ENCODE assay signal across 17 cellular contexts in the genomic region with DNA sequence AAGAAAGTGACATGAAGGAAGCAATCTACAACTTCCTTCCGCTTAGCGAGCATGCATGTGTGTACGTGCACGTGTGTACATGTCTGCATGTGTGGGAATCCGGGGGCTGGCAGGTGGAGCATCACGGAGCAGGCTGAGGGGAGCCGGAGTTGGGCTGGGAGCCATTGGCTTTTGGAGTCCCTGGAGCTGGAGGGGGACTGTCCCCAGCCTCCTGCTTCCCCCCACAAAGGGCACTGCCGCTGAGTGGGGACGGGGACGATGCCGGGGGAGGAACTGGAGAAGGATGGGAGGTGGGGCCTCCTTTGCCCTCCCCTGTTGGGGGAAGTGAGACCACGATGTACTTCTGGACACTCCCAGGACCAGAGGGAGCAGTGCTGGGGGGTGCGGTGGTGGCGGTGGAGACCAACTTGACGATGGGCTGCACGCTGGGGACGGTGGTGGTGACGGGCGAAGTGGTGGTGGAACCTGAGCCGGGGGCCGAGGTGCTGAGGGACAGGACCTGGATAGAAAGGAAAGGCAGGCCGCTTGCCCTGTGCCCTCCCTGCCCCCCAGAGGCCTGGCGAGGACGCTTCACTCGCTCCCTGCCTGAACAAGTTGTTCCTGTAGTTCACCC.
"Had no signal": no experiment of that assay in that cellular context is flagged by ENCODE, and none has a peak within 500 bp of the region (broad histone marks: within the 10 kb centered on the region; RNA-seq: fewer than 3 reads in every experiment).

No MANE protein-coding gene starts in this region.

- H3K27ac Mint-ChIP-seq: activated CD4-positive, alpha-beta memory T cell treated with anti-CD3 and anti-CD28 coated beads, Interleukin-2, amount 10 ng/mL, durations not matched to agents 7 days and 5 days; natural killer cell treated with Interleukin-12 subunit alpha and Interleukin-12 subunit beta and Interleukin-15 and Interleukin-18, amount 100 ng/mL, for 72 hours had no signal

- DNase-seq: activated CD4-positive, alpha-beta memory T cell treated with anti-CD3 and anti-CD28 coated beads, Interleukin-2, amount 10 ng/mL, durations not matched to agents 7 days and 5 days; activated CD4-positive, alpha-beta T cell treated with anti-CD3 and anti-CD28 coated beads for 4 hours; activated gamma-delta T cell treated with Interleukin-2 at 50 U/mL for 16 hours; activated T-cell treated with anti-CD3 and anti-CD28 coated beads, Interleukin-2, amount 50 U/mL, for 48 hours; aorta; dorsolateral prefrontal cortex; occipital lobe; stimulated activated CD4-positive, alpha-beta T cell treated with anti-CD3 and anti-CD28 coated beads, Interleukin-15, amount 100 ng/mL, for 24 hours; stimulated activated CD4-positive, alpha-beta T cell treated with anti-CD3 and anti-CD28 coated beads, Interleukin-4, amount 100 ng/mL, for 1 hour; stimulated activated naive CD4-positive, alpha-beta T cell treated with Interleukin-2 at 50 U/mL for 16 hours had no signal

- H3K27ac ChIP-seq: dorsolateral prefrontal cortex, esophagus muscularis mucosa, hepatocyte, skin epidermis, tibial nerve, vagina had no signal

- H3K9me3 Mint-ChIP-seq: activated CD4-positive, alpha-beta memory T cell treated with anti-CD3 and anti-CD28 coated beads, Interleukin-2, amount 10 ng/mL, durations not matched to agents 7 days and 5 days; natural killer cell treated with Interleukin-12 subunit alpha and Interleukin-12 subunit beta and Interleukin-15 and Interleukin-18, amount 100 ng/mL, for 72 hours; T-helper 1 cell treated with Interleukin-12 subunit alpha and Interleukin-12 subunit beta and Interleukin-4 antibody, amounts not matched to agents 30 μg/mL and 1 μg/mL, for 36 hours had no signal

- H3K4me2 ChIP-seq: hepatocyte had no signal

- H3K27me3 ChIP-seq: dorsolateral prefrontal cortex, esophagus muscularis mucosa, hepatocyte, tibial nerve, vagina had no signal

- H3K4me3 Mint-ChIP-seq: activated CD4-positive, alpha-beta memory T cell treated with anti-CD3 and anti-CD28 coated beads, Interleukin-2, amount 10 ng/mL, durations not matched to agents 7 days and 5 days; natural killer cell treated with Interleukin-12 subunit alpha and Interleukin-12 subunit beta and Interleukin-15 and Interleukin-18, amount 100 ng/mL, for 72 hours; T-helper 1 cell treated with Interleukin-12 subunit alpha and Interleukin-12 subunit beta and Interleukin-4 antibody, amounts not matched to agents 30 μg/mL and 1 μg/mL, for 36 hours had no signal

- H3K36me3 Mint-ChIP-seq: natural killer cell treated with Interleukin-12 subunit alpha and Interleukin-12 subunit beta and Interleukin-15 and Interleukin-18, amount 100 ng/mL, for 72 hours had no signal

- ATAC-seq: natural killer cell treated with Interleukin-12 subunit alpha and Interleukin-12 subunit beta and Interleukin-15 and Interleukin-18, amount 100 ng/mL, for 72 hours had no signal

- H3K27me3 Mint-ChIP-seq: activated CD4-positive, alpha-beta memory T cell treated with anti-CD3 and anti-CD28 coated beads, Interleukin-2, amount 10 ng/mL, durations not matched to agents 7 days and 5 days; natural killer cell treated with Interleukin-12 subunit alpha and Interleukin-12 subunit beta and Interleukin-15 and Interleukin-18, amount 100 ng/mL, for 72 hours had no signal

- H3K9me3 ChIP-seq: esophagus muscularis mucosa, tibial nerve, vagina had no signal

- H3K4me3 ChIP-seq: dorsolateral prefrontal cortex, esophagus muscularis mucosa, hepatocyte, skin epidermis, tibial nerve, vagina had no signal

- H2AFZ ChIP-seq: hepatocyte had no signal
